ENCODE assay signal across 20 cellular contexts in the genomic region with DNA sequence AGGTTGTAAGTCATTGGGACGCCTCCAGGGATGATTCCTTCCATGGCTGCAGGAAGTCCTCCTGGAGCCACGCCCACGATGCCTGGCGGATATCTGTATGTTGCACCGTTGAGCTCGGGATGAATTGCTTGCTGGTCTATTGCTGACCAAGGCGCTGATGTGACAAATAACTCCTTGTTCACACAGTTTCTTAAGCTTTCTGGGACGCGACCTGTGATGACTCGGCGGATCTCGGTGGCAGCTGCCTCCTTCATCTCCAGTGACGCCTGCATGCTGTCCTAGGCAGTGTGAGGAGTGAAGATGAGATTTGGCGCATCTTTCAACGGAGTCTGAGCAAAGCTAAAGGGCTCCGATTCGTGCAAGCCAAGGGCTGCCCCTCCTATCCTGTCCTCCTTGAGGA. TPM values are rescaled to one million over a fixed set of nuclear protein-coding genes. Genes with fewer than 3 reads are reported as not detected.
DNase-seq lines count a peak whose midpoint lies in the region; ATAC-seq, FAIRE-seq and TF ChIP-seq lines count a peak whose summit lies in the region.
"Had no signal": no experiment of that assay in that cellular context is flagged by ENCODE, and none has a peak within 500 bp of the region (broad histone marks: within the 10 kb centered on the region; RNA-seq: fewer than 3 reads in every experiment).

No MANE protein-coding gene starts in this region.

- no peak for DNase-seq in activated T-cell treated with anti-CD3 and anti-CD28 coated beads, Interleukin-2, amount 50 U/mL, for 24 hours
- no peak for DNase-seq in activated T-cell treated with anti-CD3 and anti-CD28 coated beads, Interleukin-2, amount 50 U/mL, for 72 hours
- no peak for DNase-seq in A549 (ENCODE audit: low read depth in 1 of 2, low spot score in 1 of 2)
- peak; percentile 10 for DNase-seq in HT1080 (ENCODE audit: low read depth)
- no peak for DNase-seq in bronchial epithelial cell (ENCODE audit: low read depth)
- no peak for DNase-seq in NCI-H1436 (lab: John Stamatoyannopoulos, UW)
- DNase-seq in brain microvascular endothelial cell: no peak
- DNase-seq: 8988T; C1 segment of cervical spinal cord; Calu3; CD4-positive, alpha-beta memory T cell; COR-L47; DMS79; EL; GDM1; GM23248; H9 had no signal

- no peaks in the 10 kb centered on the region for H3K27me3 ChIP-seq in bronchial epithelial cell (ENCODE audit: control insufficient read depth, insufficient read depth, low read length)
- H3K27me3 ChIP-seq in brain microvascular endothelial cell (replicated peaks): no peaks in the 10 kb centered on the region

- TF ChIP-seq EP300 in A549 (IDR thresholded peaks at IDR 0.05): no peak

- H3K4me2 ChIP-seq in A549: no peak overlapping the region

- H3K27me3 Mint-ChIP-seq in activated T-cell treated with anti-CD3 and anti-CD28 coated beads, Interleukin-2, amount 50 U/mL, for 24 hours: no peaks in the 10 kb centered on the region
- H3K27me3 Mint-ChIP-seq in activated T-cell treated with anti-CD3 and anti-CD28 coated beads, Interleukin-2, amount 50 U/mL, for 72 hours (ENCODE audit: low read depth): no peaks in the 10 kb centered on the region
- H3K27me3 Mint-ChIP-seq: CD4-positive, alpha-beta memory T cell had no signal

- no peaks in the 10 kb centered on the region for H3K36me3 ChIP-seq in bronchial epithelial cell (ENCODE audit: control insufficient read depth, insufficient read depth, low read length)
- H3K36me3 ChIP-seq in brain microvascular endothelial cell (replicated peaks): no peaks in the 10 kb centered on the region

- CTCF ChIA-PET in A549 (lab: Yijun Ruan, JAX): no interaction called here

- H3K4me3 ChIP-seq in A549 (no peak overlapping the region), bronchial epithelial cell (ENCODE audit: low read depth, low read length) (no peak overlapping the region), brain microvascular endothelial cell (ENCODE audit: low read depth, low read length) (no peak overlapping the region)
- H3K4me3 ChIP-seq: GM12878, GM23248 had no signal

- H3K36me3 Mint-ChIP-seq in activated T-cell treated with anti-CD3 and anti-CD28 coated beads, Interleukin-2, amount 50 U/mL, for 24 hours (ENCODE audit: low read depth): peaks cover 20% of the 10 kb centered on the region
- peaks cover 7 to 20% of the 10 kb centered on the region in 2 donors for H3K36me3 Mint-ChIP-seq in activated T-cell treated with anti-CD3 and anti-CD28 coated beads, Interleukin-2, amount 50 U/mL, for 72 hours (ENCODE audit: insufficient read depth in 2 of 2)

- 67% methylated on average over 17 of the region's 17 CpGs for WGBS in A549 (ENCODE audit: missing lambda C conversion rate)

- peaks cover 97% of the 10 kb centered on the region for H3K9me3 ChIP-seq in A549

- in situ Hi-C loops in brain microvascular endothelial cell (cut with HindIII; ENCODE audit: low pct_ligation_motif_present, low sequenced_read_pairs): no loop called here

- FAIRE-seq in A549 (lab: Jason Lieb, UNC) (no peak), bronchial epithelial cell (lab: Jason Lieb, UNC) (peak; percentile 84)
- FAIRE-seq: GM12878, GM19239 had no signal

- peaks cover 27% of the 10 kb centered on the region for H3K9me3 Mint-ChIP-seq in activated T-cell treated with anti-CD3 and anti-CD28 coated beads, Interleukin-2, amount 50 U/mL, for 24 hours
- peaks cover 13 to 16% of the 10 kb centered on the region in 2 donors for H3K9me3 Mint-ChIP-seq in activated T-cell treated with anti-CD3 and anti-CD28 coated beads, Interleukin-2, amount 50 U/mL, for 72 hours

- H3K27ac ChIP-seq in A549: no peak overlapping the region
- H3K27ac ChIP-seq in brain microvascular endothelial cell: no peak overlapping the region
- H3K27ac ChIP-seq: GM23248 had no signal

- no peak for TF ChIP-seq CTCF in A549 (IDR thresholded peaks at IDR 0.05)
- no peak for TF ChIP-seq CTCF in bronchial epithelial cell (IDR thresholded peaks at IDR 0.05; ENCODE audit: insufficient read depth, low read length, severe bottlenecking)
- TF ChIP-seq CTCF in brain microvascular endothelial cell (IDR thresholded peaks at IDR 0.05; ENCODE audit: low read depth, low read length, missing control alignments): no peak

- H3K4me1 Mint-ChIP-seq in activated T-cell treated with anti-CD3 and anti-CD28 coated beads, Interleukin-2, amount 50 U/mL, for 24 hours (ENCODE audit: low read depth): no peaks in the 10 kb centered on the region
- H3K4me1 Mint-ChIP-seq in activated T-cell treated with anti-CD3 and anti-CD28 coated beads, Interleukin-2, amount 50 U/mL, for 72 hours (ENCODE audit: low read depth): no peaks in the 10 kb centered on the region
- H3K4me1 Mint-ChIP-seq: CD4-positive, alpha-beta memory T cell; H9 had no signal

- POLR2A ChIA-PET in A549 (lab: Yijun Ruan, JAX): no interaction called here

- no peaks in the 10 kb centered on the region for H3K4me1 ChIP-seq in A549

- H3K4me3 Mint-ChIP-seq in activated T-cell treated with anti-CD3 and anti-CD28 coated beads, Interleukin-2, amount 50 U/mL, for 24 hours: no peak overlapping the region
- H3K4me3 Mint-ChIP-seq in activated T-cell treated with anti-CD3 and anti-CD28 coated beads, Interleukin-2, amount 50 U/mL, for 72 hours: no peak overlapping the region
- H3K4me3 Mint-ChIP-seq: CD4-positive, alpha-beta memory T cell; H9 had no signal

- no peak for TF ChIP-seq POLR2A in A549 (IDR thresholded peaks at IDR 0.05; ENCODE audit: low read length)

- TF ChIP-seq RAD21 in A549 (conservative IDR thresholded peaks at IDR 0.05 in 1 of 2, IDR thresholded peaks at IDR 0.05 in 1 of 2): no peak

- no peak for ATAC-seq in activated T-cell treated with anti-CD3 and anti-CD28 coated beads, Interleukin-2, amount 50 U/mL, for 72 hours (replicated peaks in 1 of 2)
- ATAC-seq in A549: no peak
- ATAC-seq: GM12878, HCT116 had no signal

- H3K27ac Mint-ChIP-seq in activated T-cell treated with anti-CD3 and anti-CD28 coated beads, Interleukin-2, amount 50 U/mL, for 24 hours: peak overlapping the region; percentile 24
- H3K27ac Mint-ChIP-seq in activated T-cell treated with anti-CD3 and anti-CD28 coated beads, Interleukin-2, amount 50 U/mL, for 72 hours: no peak overlapping the region
- H3K27ac Mint-ChIP-seq: CD4-positive, alpha-beta memory T cell; H9 had no signal

TF ChIP-seq in A549, 52 proteins besides CTCF, POLR2A, EP300 and RAD21 (continues in another document):
- TF ChIP-seq, protein P1, sequence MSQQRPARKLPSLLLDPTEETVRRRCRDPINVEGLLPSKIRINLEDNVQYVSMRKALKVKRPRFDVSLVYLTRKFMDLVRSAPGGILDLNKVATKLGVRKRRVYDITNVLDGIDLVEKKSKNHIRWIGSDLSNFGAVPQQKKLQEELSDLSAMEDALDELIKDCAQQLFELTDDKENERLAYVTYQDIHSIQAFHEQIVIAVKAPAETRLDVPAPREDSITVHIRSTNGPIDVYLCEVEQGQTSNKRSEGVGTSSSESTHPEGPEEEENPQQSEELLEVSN (IDR thresholded peaks at IDR 0.05; ENCODE audit: borderline replicate concordance, low read depth): no peak
- no peak for TF ChIP-seq MYC (IDR thresholded peaks at IDR 0.05; ENCODE audit: borderline replicate concordance, low read length)
- TF ChIP-seq ZSCAN20 (CRISPR knock-in tag; IDR thresholded peaks at IDR 0.05): no peak
- TF ChIP-seq, protein P2, sequence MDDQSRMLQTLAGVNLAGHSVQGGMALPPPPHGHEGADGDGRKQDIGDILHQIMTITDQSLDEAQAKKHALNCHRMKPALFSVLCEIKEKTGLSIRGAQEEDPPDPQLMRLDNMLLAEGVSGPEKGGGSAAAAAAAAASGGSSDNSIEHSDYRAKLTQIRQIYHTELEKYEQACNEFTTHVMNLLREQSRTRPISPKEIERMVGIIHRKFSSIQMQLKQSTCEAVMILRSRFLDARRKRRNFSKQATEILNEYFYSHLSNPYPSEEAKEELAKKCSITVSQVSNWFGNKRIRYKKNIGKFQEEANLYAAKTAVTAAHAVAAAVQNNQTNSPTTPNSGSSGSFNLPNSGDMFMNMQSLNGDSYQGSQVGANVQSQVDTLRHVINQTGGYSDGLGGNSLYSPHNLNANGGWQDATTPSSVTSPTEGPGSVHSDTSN (IDR thresholded peaks at IDR 0.05): no peak
- TF ChIP-seq HOXB13 (CRISPR knock-in tag; IDR thresholded peaks at IDR 0.05; ENCODE audit: low read depth): no peak
- TF ChIP-seq, protein P3, sequence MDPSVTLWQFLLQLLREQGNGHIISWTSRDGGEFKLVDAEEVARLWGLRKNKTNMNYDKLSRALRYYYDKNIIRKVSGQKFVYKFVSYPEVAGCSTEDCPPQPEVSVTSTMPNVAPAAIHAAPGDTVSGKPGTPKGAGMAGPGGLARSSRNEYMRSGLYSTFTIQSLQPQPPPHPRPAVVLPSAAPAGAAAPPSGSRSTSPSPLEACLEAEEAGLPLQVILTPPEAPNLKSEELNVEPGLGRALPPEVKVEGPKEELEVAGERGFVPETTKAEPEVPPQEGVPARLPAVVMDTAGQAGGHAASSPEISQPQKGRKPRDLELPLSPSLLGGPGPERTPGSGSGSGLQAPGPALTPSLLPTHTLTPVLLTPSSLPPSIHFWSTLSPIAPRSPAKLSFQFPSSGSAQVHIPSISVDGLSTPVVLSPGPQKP (IDR thresholded peaks at IDR 0.05; ENCODE audit: low read depth, low read length): no peak
- TF ChIP-seq FOSL2 (IDR thresholded peaks at IDR 0.05): no peak
- no peak for TF ChIP-seq FOSL2 (CRISPR knock-in tag; IDR thresholded peaks at IDR 0.05)

RNA-seq across cellular contexts. Expression of a gene that starts 7.6 kb away (rescaled TPM):
- total RNA-seq in activated T-cell treated with anti-CD3 and anti-CD28 coated beads, Interleukin-2, amount 50 U/mL, for 72 hours: 1 to 10 TPM; 5.8 to 7.8 TPM
- polyA plus RNA-seq in A549 (2011; rRNA removed) (12.6 and 13.0 TPM in 2 replicates), A549 (2017; fragmentation: RNase III; extraction: RNeasy Plus Mini Kit Qiagen cat#74134 plus additional on column Dnase treatment) (10.6 to 12.0 TPM (median 11.7 TPM) in 3 replicates)
- 3.0 and 3.9 TPM in 2 replicates for polyA plus RNA-seq in A549 (2012; cell fraction: cytosol; rRNA removed)
- 5.1 and 13.8 TPM in 2 replicates for polyA plus RNA-seq in A549 (2012; cell fraction: nucleus; rRNA removed)
- polyA minus RNA-seq in A549 (2011; rRNA and poly(A)+ RNA removed): 11.7 and 14.2 TPM in 2 replicates
- total RNA-seq in HT1080 (2014; rRNA removed; shearing (Covaris generic)): 3.7 and 5.1 TPM in 2 replicates
- polyA plus RNA-seq in HT1080 (2015; cell fraction: cytosol; rRNA removed): 0.79 and 3.1 TPM in 2 replicates
- polyA plus RNA-seq in HT1080 (2015; cell fraction: nucleus; rRNA removed): 4.2 and 4.8 TPM in 2 replicates
- 4.7 and 7.4 TPM in 2 replicates for total RNA-seq in bronchial epithelial cell

RNA-seq across cellular contexts. Expression of a gene that starts 31.1 kb away (rescaled TPM):
- total RNA-seq in activated T-cell treated with anti-CD3 and anti-CD28 coated beads, Interleukin-2, amount 50 U/mL, for 72 hours: 10 to 100 TPM; 10.1 to 12.2 TPM
- 19.3 and 25.6 TPM in 2 replicates for polyA plus RNA-seq in A549 (2011; rRNA removed)
- polyA plus RNA-seq in A549 (2012; cell fraction: cytosol; rRNA removed): 3.0 and 3.6 TPM in 2 replicates
- 1.4 and 4.0 TPM in 2 replicates for polyA plus RNA-seq in A549 (2012; cell fraction: nucleus; rRNA removed)
- 22.0 to 23.8 TPM (median 22.8 TPM) in 3 replicates for polyA plus RNA-seq in A549 (2017; fragmentation: RNase III; extraction: RNeasy Plus Mini Kit Qiagen cat#74134 plus additional on column Dnase treatment)
- polyA minus RNA-seq in A549 (2011; rRNA and poly(A)+ RNA removed): 32.2 and 36.6 TPM in 2 replicates
- 6.3 and 7.0 TPM in 2 replicates for total RNA-seq in HT1080 (2014; rRNA removed; shearing (Covaris generic))
- 5.1 and 5.9 TPM in 2 replicates for polyA plus RNA-seq in HT1080 (2015; cell fraction: cytosol; rRNA removed)
- polyA plus RNA-seq in HT1080 (2015; cell fraction: nucleus; rRNA removed): 6.5 and 8.0 TPM in 2 replicates
- total RNA-seq in bronchial epithelial cell: 6.6 and 9.5 TPM in 2 replicates
